15 cellular contexts compared by ENCODE assay signal in genomic region chr4:136329042-136329662, GRCh38.
DNase-seq lines count a peak whose midpoint lies in the region; ATAC-seq, FAIRE-seq and TF ChIP-seq lines count a peak whose summit lies in the region.
"Had no signal": no experiment of that assay in that cellular context is flagged by ENCODE, and none has a peak within 500 bp of the region (broad histone marks: within the 10 kb centered on the region; RNA-seq: fewer than 3 reads in every experiment).

No MANE protein-coding gene starts in this region.

- CTCF ChIA-PET in T-cell (lab: Charles Lee), result no interaction called here

- H3K27ac Mint-ChIP-seq in endothelial cell (ENCODE audit: unreplicated experiment) (no peak overlapping the region), T-cell (no peak overlapping the region)
- H3K27ac Mint-ChIP-seq: activated T-helper 17 cell treated with anti-CD3 and anti-CD28 coated beads, Interleukin-2, amount 50 U/mL, for 72 hours had no signal

- H3K36me3 Mint-ChIP-seq in endothelial cell (ENCODE audit: low read depth, unreplicated experiment) (no peaks in the 10 kb centered on the region), T-cell (no peaks in the 10 kb centered on the region)

- H3K9me3 Mint-ChIP-seq in endothelial cell (ENCODE audit: unreplicated experiment) (no peaks in the 10 kb centered on the region), T-cell (peaks cover 0 to 8% (median 4%) of the 10 kb centered on the region in 3 donors)
- H3K9me3 Mint-ChIP-seq: activated T-helper 17 cell treated with anti-CD3 and anti-CD28 coated beads, Interleukin-2, amount 50 U/mL, for 72 hours had no signal

- H3K4me3 ChIP-seq in retinal pigment epithelial cell (ENCODE audit: low read length), result no peak overlapping the region
- H3K4me3 ChIP-seq in small intestine (ENCODE audit: low read depth in 1 of 2, low read length in 2 of 2), result no peak overlapping the region
- H3K4me3 ChIP-seq: ovary, tibial nerve had no signal

- H3K4me1 Mint-ChIP-seq in endothelial cell (ENCODE audit: unreplicated experiment) (no peaks in the 10 kb centered on the region), T-cell (no peaks in the 10 kb centered on the region)
- H3K4me1 Mint-ChIP-seq: activated T-helper 17 cell treated with anti-CD3 and anti-CD28 coated beads, Interleukin-2, amount 50 U/mL, for 72 hours had no signal

- peak; percentile 12 for DNase-seq in DMS53 (lab: John Stamatoyannopoulos, UW)
- no peak for DNase-seq in DMS53 treated with DMSO at 0.1 percent for 48 hours (lab: John Stamatoyannopoulos, UW; ENCODE audit: unreplicated experiment)
- peak; percentile 19 for DNase-seq in SK-MEL-5 (ENCODE audit: low read depth, low spot score)
- DNase-seq in endothelial cell (ENCODE audit: low spot score), result no peak
- no peak for DNase-seq in retinal pigment epithelial cell (ENCODE audit: low read depth)
- DNase-seq in T-cell, result no peak
- DNase-seq in small intestine, result no peak
- DNase-seq: NCI-H774, ovary, SW 1271 had no signal

- H3K9me3 ChIP-seq in small intestine (ENCODE audit: control insufficient read depth, low read depth), result no peaks in the 10 kb centered on the region
- H3K9me3 ChIP-seq: ovary, tibial nerve had no signal

- TF ChIP-seq CTCF in endothelial cell (IDR thresholded peaks at IDR 0.05; ENCODE audit: unreplicated experiment), result peak; percentile 53
- TF ChIP-seq CTCF in retinal pigment epithelial cell (conservative IDR thresholded peaks at IDR 0.05; ENCODE audit: low read depth, low read length), result peak; percentile 58

- 69 to 78% (median 72%) methylated on average over 3 of the region's 3 CpGs for WGBS in small intestine, 3 donors

- H3K4me3 Mint-ChIP-seq in endothelial cell (ENCODE audit: unreplicated experiment), result no peak overlapping the region
- no peak overlapping the region for H3K4me3 Mint-ChIP-seq in T-cell
- H3K4me3 Mint-ChIP-seq: activated T-helper 17 cell treated with anti-CD3 and anti-CD28 coated beads, Interleukin-2, amount 50 U/mL, for 72 hours had no signal

- ATAC-seq in T-cell (replicated peaks in 1 of 4), result no peak
- ATAC-seq in GM21737 (IDR thresholded peaks at IDR 0.05; ENCODE audit: unreplicated experiment), result no peak
- ATAC-seq: activated T-helper 17 cell treated with anti-CD3 and anti-CD28 coated beads, Interleukin-2, amount 50 U/mL, for 72 hours had no signal

- no peaks in the 10 kb centered on the region for H3K27me3 Mint-ChIP-seq in endothelial cell (ENCODE audit: unreplicated experiment)
- no peaks in the 10 kb centered on the region for H3K27me3 Mint-ChIP-seq in T-cell
- H3K27me3 Mint-ChIP-seq: activated T-helper 17 cell treated with anti-CD3 and anti-CD28 coated beads, Interleukin-2, amount 50 U/mL, for 72 hours had no signal

- H3K4me1 ChIP-seq in small intestine (ENCODE audit: control insufficient read depth in 2 of 2, insufficient read depth in 1 of 2, low read depth in 1 of 2, low read length in 1 of 2), result no peaks in the 10 kb centered on the region
- H3K4me1 ChIP-seq: tibial nerve had no signal

- in situ Hi-C loops in SK-MEL-5 (cut with HindIII; ENCODE audit: low pct_unique_long_range_greater_than_20kb, low sequenced_read_pairs), result no loop called here

- H3K36me3 ChIP-seq in small intestine (ENCODE audit: control insufficient read depth in 2 of 2, insufficient read depth in 2 of 2, low read length in 2 of 2), result no peaks in the 10 kb centered on the region
- H3K36me3 ChIP-seq: ovary, tibial nerve had no signal

- H3K27ac ChIP-seq in small intestine (ENCODE audit: low read depth in 1 of 2, low read length in 1 of 2), result no peak overlapping the region
- H3K27ac ChIP-seq: epithelial cell of prostate, ovary, tibial nerve had no signal

- POLR2A ChIA-PET in T-cell (lab: Charles Lee), result no interaction called here

- no peak for FAIRE-seq in small intestine (lab: Jason Lieb, UNC)
- FAIRE-seq: A204.1 had no signal

- H3K27me3 ChIP-seq in small intestine (ENCODE audit: control insufficient read depth in 2 of 2, insufficient read depth in 2 of 2, low read length in 2 of 2), result no peaks in the 10 kb centered on the region
- H3K27me3 ChIP-seq: ovary, tibial nerve had no signal

Comparison
In these comparisons a context has a peak if more than half of its experiments do, and no peak if none do; other contexts are left out.
1. DNase-seq: peak in DMS53 (single experiment) and SK-MEL-5 (single experiment); none in DMS53 treated with DMSO at 0.1 percent for 48 hours (single experiment), endothelial cell (single experiment), retinal pigment epithelial cell (single experiment), T-cell (0 of 34) and small intestine (single experiment).